14 cellular contexts compared by ENCODE assay signal in the genomic region with DNA sequence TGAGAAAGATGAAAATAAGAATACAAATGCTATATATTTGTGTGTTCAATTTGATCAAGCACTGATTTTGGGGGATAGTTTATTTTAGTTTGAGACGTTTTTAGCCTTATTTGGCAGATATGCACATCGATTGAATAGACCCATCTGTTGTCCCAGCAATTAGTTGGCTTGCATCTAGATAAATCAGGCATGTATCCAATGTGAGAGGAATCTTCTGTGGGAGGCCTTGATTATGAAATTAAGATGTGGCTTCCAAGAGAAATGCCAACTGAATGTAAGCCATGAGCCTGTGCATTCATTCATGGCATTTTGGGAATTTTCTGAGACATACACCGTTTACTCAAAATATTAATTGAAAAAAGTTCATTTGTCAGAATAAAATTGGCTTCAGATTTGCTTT.
A peak's percentile ranks its signal among the peaks of the same experiment; 100 is the strongest.
DNase-seq lines count a peak whose midpoint lies in the region; ATAC-seq, FAIRE-seq and TF ChIP-seq lines count a peak whose summit lies in the region.
"Had no signal": no experiment of that assay in that cellular context is flagged by ENCODE, and none has a peak within 500 bp of the region (broad histone marks: within the 10 kb centered on the region; RNA-seq: fewer than 3 reads in every experiment).

No MANE protein-coding gene starts in this region.

- no peak for FAIRE-seq in GM12892 (lab: Jason Lieb, UNC)

- ATAC-seq in GM21360 (IDR thresholded peaks at IDR 0.05; ENCODE audit: unreplicated experiment): no peak

- DNase-seq in DMS 273 treated with DMSO at 0.1 percent for 48 hours (lab: John Stamatoyannopoulos, UW) (peak; percentile 1), NCI-H2171 (lab: John Stamatoyannopoulos, UW) (peak; percentile 1), cerebellar cortex (ENCODE audit: low spot score) (peak; percentile 75), GM19240 (ENCODE audit: insufficient read length, low spot score) (no peak), GM12892 (ENCODE audit: insufficient read length) (no peak)
- DNase-seq: BE2C; CD4-positive, CD25-positive, alpha-beta regulatory T cell; CD8-positive, alpha-beta memory T cell; COR-L47; DMS153; DMS79; GF-D8; GM23248 had no signal

- TF ChIP-seq POLR2A in GM12892 (IDR thresholded peaks at IDR 0.05; ENCODE audit: low read depth, low read length): no peak

Comparison
In these comparisons a context has a peak if more than half of its experiments do, and no peak if none do; other contexts are left out.
1. DNase-seq: peak in DMS 273 treated with DMSO at 0.1 percent for 48 hours (single experiment), NCI-H2171 (single experiment) and cerebellar cortex (single experiment); none in GM19240 (single experiment) and GM12892 (single experiment).